30 cellular contexts compared by ENCODE assay signal in genomic region chrX:10090319-10090718, GRCh38.
DNase-seq lines count a peak whose midpoint lies in the region; ATAC-seq, FAIRE-seq and TF ChIP-seq lines count a peak whose summit lies in the region.
"Had no signal": no experiment of that assay in that cellular context is flagged by ENCODE, and none has a peak within 500 bp of the region (broad histone marks: within the 10 kb centered on the region; RNA-seq: fewer than 3 reads in every experiment).

No MANE protein-coding gene starts in this region.

- no peak for TF ChIP-seq EP300 in Ishikawa (IDR thresholded peaks at IDR 0.05; ENCODE audit: borderline replicate concordance)
- TF ChIP-seq EP300 in gastroesophageal sphincter (IDR thresholded peaks at IDR 0.05): no peak
- no peak for TF ChIP-seq EP300 in tibial nerve (IDR thresholded peaks at IDR 0.05)

- FAIRE-seq in astrocyte (lab: Jason Lieb, UNC): peak; percentile 90
- FAIRE-seq: islet of Langerhans, TTC549 had no signal

- H3K4me3 ChIP-seq in astrocyte (ENCODE audit: insufficient read depth, low read depth, low read length) (no peak overlapping the region), gastroesophageal sphincter (no peak overlapping the region), stomach smooth muscle (ENCODE audit: low read length in 2 of 2) (no peak overlapping the region), tibial nerve (no peak overlapping the region)
- H3K4me3 ChIP-seq: MG63, transverse colon had no signal

- TF ChIP-seq CTCF in astrocyte (IDR thresholded peaks at IDR 0.05; ENCODE audit: insufficient read depth, low read depth, low read length): no peak
- TF ChIP-seq CTCF in gastroesophageal sphincter (IDR thresholded peaks at IDR 0.05): no peak
- no peak for TF ChIP-seq CTCF in GM20000 (IDR thresholded peaks at IDR 0.05; ENCODE audit: extremely low read depth, missing control alignments)
- no peak for TF ChIP-seq CTCF in tibial nerve (IDR thresholded peaks at IDR 0.05)

- H4K20me1 ChIP-seq in astrocyte (ENCODE audit: insufficient read depth, low read length): peaks cover 12% of the 10 kb centered on the region

- no peaks in the 10 kb centered on the region for H3K4me1 Mint-ChIP-seq in astrocyte (ENCODE audit: low read depth, unreplicated experiment)
- H3K4me1 Mint-ChIP-seq: mesothelial cell of epicardium had no signal

- no peak for TF ChIP-seq POLR2A in gastroesophageal sphincter (IDR thresholded peaks at IDR 0.05)
- no peak for TF ChIP-seq POLR2A in tibial nerve (IDR thresholded peaks at IDR 0.05)

- H2AFZ ChIP-seq in astrocyte (ENCODE audit: low read depth, low read length): no peak overlapping the region

- peaks cover 3% of the 10 kb centered on the region for H3K4me1 ChIP-seq in astrocyte (ENCODE audit: insufficient read depth, low read length)
- H3K4me1 ChIP-seq in gastroesophageal sphincter: peaks cover 0 to 34% (median 0%) of the 10 kb centered on the region in 3 donors
- H3K4me1 ChIP-seq in stomach smooth muscle (ENCODE audit: control insufficient read depth, insufficient read depth, low read length): peaks cover 20% of the 10 kb centered on the region
- H3K4me1 ChIP-seq in tibial nerve: peaks cover 0 to 10% (median 0%) of the 10 kb centered on the region in 4 donors

- DNase-seq in astrocyte (ENCODE audit: low read depth) (no peak), NCI-H128 (lab: John Stamatoyannopoulos, UW; ENCODE audit: unreplicated experiment) (no peak), GM20000 (ENCODE audit: low spot score) (no peak), tibial nerve (ENCODE audit: low spot score in 2 of 2) (no peak)
- DNase-seq: activated CD4-positive, alpha-beta T cell treated with anti-CD3 and anti-CD28 coated beads, Interleukin-2, amount 50 U/mL, for 48 hours; activated naive CD8-positive, alpha-beta T cell treated with anti-CD3 and anti-CD28 coated beads, Interleukin-2, amount 50 U/mL, for 24 hours; activated T-cell treated with anti-CD3 and anti-CD28 coated beads, Interleukin-2, amount 50 U/mL, for 72 hours; Calu3; CD4-positive, CD25-positive, alpha-beta regulatory T cell; GOT3; MG63; naive B cell; NCI-H1105 treated with DMSO at 0.1 percent for 48 hours; NCI-H2029; NCI-H526; Right ventricle myocardium superior; stimulated activated CD4-positive, alpha-beta T cell treated with anti-CD3 and anti-CD28 coated beads, Interleukin-12 subunit alpha, Interleukin-12 subunit beta, amount 100 ng/mL, for 4 hours; stimulated activated CD4-positive, alpha-beta T cell treated with anti-CD3 and anti-CD28 coated beads, Interleukin-2, amount 100 ng/mL, for 48 hours; T-helper 17 cell; transverse colon had no signal

- H3K9me3 ChIP-seq in astrocyte (ENCODE audit: insufficient read depth, low read depth, low read length): no peaks in the 10 kb centered on the region
- no peaks in the 10 kb centered on the region for H3K9me3 ChIP-seq in gastroesophageal sphincter
- no peaks in the 10 kb centered on the region for H3K9me3 ChIP-seq in stomach smooth muscle (ENCODE audit: control insufficient read depth in 2 of 2, low read length in 2 of 2)
- no peaks in the 10 kb centered on the region for H3K9me3 ChIP-seq in tibial nerve
- H3K9me3 ChIP-seq: MG63, transverse colon had no signal

- H3K36me3 ChIP-seq in astrocyte (ENCODE audit: insufficient read depth, low read length) (no peaks in the 10 kb centered on the region), gastroesophageal sphincter (peaks cover 0 to 26% of the 10 kb centered on the region in 2 donors), stomach smooth muscle (ENCODE audit: control insufficient read depth in 2 of 2, insufficient read depth in 2 of 2, low read length in 2 of 2) (peaks cover 7 to 19% of the 10 kb centered on the region in 2 donors), tibial nerve (peaks cover 0 to 16% (median 0%) of the 10 kb centered on the region in 3 donors)
- H3K36me3 ChIP-seq: MG63, transverse colon had no signal

- WGBS in gastroesophageal sphincter (ENCODE audit: low coverage in 1 of 2), 2 donors: 57 to 86% methylated on average over 6 to 10 of the region's 11 CpGs
- 83 to 85% methylated on average over 11 of the region's 11 CpGs for WGBS in tibial nerve, 2 donors

- no peak overlapping the region for H3K4me3 Mint-ChIP-seq in astrocyte (ENCODE audit: unreplicated experiment)
- H3K4me3 Mint-ChIP-seq: activated naive CD8-positive, alpha-beta T cell treated with anti-CD3 and anti-CD28 coated beads, Interleukin-2, amount 50 U/mL, for 24 hours; activated T-cell treated with anti-CD3 and anti-CD28 coated beads, Interleukin-2, amount 50 U/mL, for 72 hours; CD4-positive, CD25-positive, alpha-beta regulatory T cell; mesothelial cell of epicardium; naive B cell; T-helper 17 cell had no signal

- TF ChIP-seq RAD21 in Ishikawa (IDR thresholded peaks at IDR 0.05; ENCODE audit: low read depth): no peak

- H3K27me3 Mint-ChIP-seq in astrocyte (ENCODE audit: low read depth, unreplicated experiment): no peaks in the 10 kb centered on the region
- H3K27me3 Mint-ChIP-seq: activated naive CD8-positive, alpha-beta T cell treated with anti-CD3 and anti-CD28 coated beads, Interleukin-2, amount 50 U/mL, for 24 hours; CD4-positive, CD25-positive, alpha-beta regulatory T cell; naive B cell; progenitor cell of endocrine pancreas; T-helper 17 cell had no signal

- H3K27me3 ChIP-seq in astrocyte (ENCODE audit: insufficient read depth, low read length) (no peaks in the 10 kb centered on the region), gastroesophageal sphincter (no peaks in the 10 kb centered on the region), stomach smooth muscle (ENCODE audit: control insufficient read depth in 1 of 2, insufficient read depth in 2 of 2, low read length in 2 of 2) (peaks cover 0 to 10% of the 10 kb centered on the region in 2 donors), tibial nerve (no peaks in the 10 kb centered on the region)
- H3K27me3 ChIP-seq: MG63, transverse colon had no signal

- H3K27ac ChIP-seq in astrocyte (ENCODE audit: low read depth, low read length) (no peak overlapping the region), gastroesophageal sphincter (peak overlapping the region; percentile 12 to 72 (median 61)), stomach smooth muscle (ENCODE audit: low read length) (peak overlapping the region; percentile 80), tibial nerve (no peak overlapping the region)

- no peak overlapping the region for H3K27ac Mint-ChIP-seq in astrocyte (ENCODE audit: unreplicated experiment)
- H3K27ac Mint-ChIP-seq: activated naive CD8-positive, alpha-beta T cell treated with anti-CD3 and anti-CD28 coated beads, Interleukin-2, amount 50 U/mL, for 24 hours; activated T-cell treated with anti-CD3 and anti-CD28 coated beads, Interleukin-2, amount 50 U/mL, for 72 hours; CD4-positive, CD25-positive, alpha-beta regulatory T cell; mesothelial cell of epicardium; progenitor cell of endocrine pancreas; T-helper 17 cell had no signal

- ATAC-seq in gastroesophageal sphincter: peak; percentile 36
- ATAC-seq: activated CD4-positive, CD25-positive, alpha-beta regulatory T cell treated with anti-CD3 and anti-CD28 coated beads, Interleukin-2, amount 50 U/mL, for 24 hours; activated naive CD8-positive, alpha-beta T cell treated with anti-CD3 and anti-CD28 coated beads, Interleukin-2, amount 50 U/mL, for 24 hours; activated T-cell treated with anti-CD3 and anti-CD28 coated beads, Interleukin-2, amount 50 U/mL, for 72 hours; sciatic nerve; SK-N-SH treated with all-trans-retinoic acid at 6 μM for 48 hours; T-helper 17 cell had no signal

- H3K79me2 ChIP-seq in astrocyte (ENCODE audit: insufficient read depth, low read length): no peaks in the 10 kb centered on the region

- H3K9me3 Mint-ChIP-seq in astrocyte (ENCODE audit: unreplicated experiment): no peaks in the 10 kb centered on the region
- H3K9me3 Mint-ChIP-seq: activated naive CD8-positive, alpha-beta T cell treated with anti-CD3 and anti-CD28 coated beads, Interleukin-2, amount 50 U/mL, for 24 hours; activated T-cell treated with anti-CD3 and anti-CD28 coated beads, Interleukin-2, amount 50 U/mL, for 72 hours; CD4-positive, CD25-positive, alpha-beta regulatory T cell had no signal

- no peak overlapping the region for H3K4me2 ChIP-seq in astrocyte (ENCODE audit: low read length)

- no peak overlapping the region for H3K9ac ChIP-seq in astrocyte (ENCODE audit: low read length)
- no peak overlapping the region for H3K9ac ChIP-seq in stomach smooth muscle (ENCODE audit: low read length in 2 of 2)

- peaks cover 2% of the 10 kb centered on the region for H3K36me3 Mint-ChIP-seq in astrocyte (ENCODE audit: low read depth, unreplicated experiment)

TF ChIP-seq in Ishikawa, 13 proteins besides CTCF, POLR2A, EP300 and RAD21:
- TF ChIP-seq YY1 (IDR thresholded peaks at IDR 0.05; ENCODE audit: low read depth) (no peak), NFIC (IDR thresholded peaks at IDR 0.05) (no peak), FOXM1 (IDR thresholded peaks at IDR 0.05; ENCODE audit: borderline replicate concordance, low read depth) (no peak), CEBPB (IDR thresholded peaks at IDR 0.05) (peak; percentile 87), ZBTB7A (IDR thresholded peaks at IDR 0.05; ENCODE audit: low read depth) (no peak), USF1 (IDR thresholded peaks at IDR 0.05) (no peak)

Comparison
In these comparisons a context has a peak if more than half of its experiments do, and no peak if none do; other contexts are left out.
1. H3K27ac ChIP-seq: peak in gastroesophageal sphincter (4 of 4) and stomach smooth muscle (single experiment); none in astrocyte (single experiment) and tibial nerve (0 of 4).